8 cellular contexts compared by ENCODE assay signal in the genomic region with DNA sequence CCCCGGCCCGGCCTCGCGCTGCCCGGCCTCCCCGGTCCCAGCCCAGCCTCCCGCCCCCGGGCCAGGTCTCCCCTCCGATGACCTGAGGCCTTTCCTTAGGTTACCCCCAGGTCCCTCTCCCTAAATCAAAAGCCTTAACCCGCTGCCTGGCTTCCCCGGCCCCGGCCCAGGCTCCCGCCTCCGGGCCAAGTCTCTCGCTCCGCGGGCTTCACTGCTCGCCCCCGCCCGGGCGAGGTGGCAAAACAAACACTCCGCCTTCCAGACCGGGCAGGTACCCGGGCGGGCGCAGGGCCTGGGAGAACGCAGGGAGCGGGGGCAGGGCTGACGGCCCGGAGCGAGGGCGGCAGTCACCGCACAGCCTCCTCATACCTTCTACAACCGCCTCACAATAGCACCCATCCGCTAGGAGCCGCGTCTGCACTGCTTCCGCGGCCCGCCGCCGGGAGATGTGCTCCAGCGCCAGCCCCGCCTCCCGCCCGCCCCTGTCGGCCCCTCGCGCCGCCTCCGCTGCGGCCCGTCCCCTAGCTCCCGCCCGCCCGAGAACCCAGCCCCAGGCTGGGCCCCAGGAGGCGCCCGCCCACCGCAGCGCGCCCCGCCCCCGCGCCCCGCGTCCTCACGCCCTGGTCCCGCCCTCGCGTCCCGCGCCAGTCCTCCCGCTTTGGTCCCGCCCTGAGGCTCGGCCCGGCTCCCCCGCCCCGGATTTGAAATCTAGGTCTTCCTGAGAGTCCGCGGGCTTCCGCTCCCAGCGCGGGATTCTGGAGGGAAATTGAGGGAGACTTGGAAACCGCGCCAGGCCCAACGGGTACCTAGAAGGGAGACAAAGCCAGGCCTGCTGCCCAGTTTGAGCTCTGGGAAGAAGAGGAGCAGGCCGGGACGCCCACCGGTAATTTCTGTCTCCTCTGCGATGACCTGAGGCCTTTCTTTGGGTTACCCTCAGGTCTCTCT. TPM values are rescaled to one million over a fixed set of nuclear protein-coding genes. Genes with fewer than 3 reads are reported as not detected.
DNase-seq lines count a peak whose midpoint lies in the region; ATAC-seq and TF ChIP-seq lines count a peak whose summit lies in the region.

A gene (minus strand): TSS at position 422 of the 945 bp plus-strand sequence. CDS start 10,994 bp downstream, outside the sequence.
A gene with protein sequence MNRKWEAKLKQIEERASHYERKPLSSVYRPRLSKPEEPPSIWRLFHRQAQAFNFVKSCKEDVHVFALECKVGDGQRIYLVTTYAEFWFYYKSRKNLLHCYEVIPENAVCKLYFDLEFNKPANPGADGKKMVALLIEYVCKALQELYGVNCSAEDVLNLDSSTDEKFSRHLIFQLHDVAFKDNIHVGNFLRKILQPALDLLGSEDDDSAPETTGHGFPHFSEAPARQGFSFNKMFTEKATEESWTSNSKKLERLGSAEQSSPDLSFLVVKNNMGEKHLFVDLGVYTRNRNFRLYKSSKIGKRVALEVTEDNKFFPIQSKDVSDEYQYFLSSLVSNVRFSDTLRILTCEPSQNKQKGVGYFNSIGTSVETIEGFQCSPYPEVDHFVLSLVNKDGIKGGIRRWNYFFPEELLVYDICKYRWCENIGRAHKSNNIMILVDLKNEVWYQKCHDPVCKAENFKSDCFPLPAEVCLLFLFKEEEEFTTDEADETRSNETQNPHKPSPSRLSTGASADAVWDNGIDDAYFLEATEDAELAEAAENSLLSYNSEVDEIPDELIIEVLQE (plus strand): TSS at position 713 of the 945 bp plus-strand sequence. CDS start 7,403 bp downstream, outside the sequence.

- ATAC-seq in GM19397 (IDR thresholded peaks at IDR 0.05; ENCODE audit: unreplicated experiment) (peak; percentile 91), HG03565 (IDR thresholded peaks at IDR 0.05; ENCODE audit: unreplicated experiment) (peak; percentile 76), right lobe of liver (peak; percentile 89 to 98 (median 93))

- no peaks in the 10 kb centered on the region for H3K9me3 ChIP-seq in right lobe of liver

- no peaks in the 10 kb centered on the region for H3K36me3 ChIP-seq in right lobe of liver

- peak within 1 kb of the TSS; percentile 76 to 90 (median 78) for H3K4me3 ChIP-seq in right lobe of liver

- intact Hi-C loops in right lobe of liver (cut with DNase I): no loop called here

- peaks cover 0 to 42% (median 17%) of the 10 kb centered on the region in 4 donors for H3K4me1 ChIP-seq in right lobe of liver

- H3K27me3 ChIP-seq in right lobe of liver: no peaks in the 10 kb centered on the region

- peak; percentile 13 to 44 (median 22) for TF ChIP-seq CTCF in right lobe of liver (IDR thresholded peaks at IDR 0.05)

- peak within 1 kb of the TSS; percentile 90 to 98 (median 94) for H3K27ac ChIP-seq in right lobe of liver

- WGBS in right lobe of liver (ENCODE audit: insufficient coverage, low coverage, low lambda C conversion rate, missing lambda C conversion rate): 0% methylated on average over 15 of the region's 90 CpGs

- TF ChIP-seq POLR2A in right lobe of liver (IDR thresholded peaks at IDR 0.05): peak; percentile 96

- DNase-seq in CD1c-positive myeloid dendritic cell (ENCODE audit: extremely low spot score) (peak; percentile 96), NCI-H748 treated with DMSO at 0.1 percent for 48 hours (lab: John Stamatoyannopoulos, UW) (peak; percentile 89), dedifferentiated amniotic fluid mesenchymal stem cell (ENCODE audit: extremely low spot score) (peak; percentile 92), right lobe of liver (peak; percentile 99)
- peak; percentile 91 to 92 for DNase-seq in activated CD4-positive, alpha-beta T cell treated with anti-CD3 and anti-CD28 coated beads, Interleukin-2, amount 50 U/mL, for 24 hours (ENCODE audit: low read depth in 1 of 2, low spot score in 1 of 2)
- DNase-seq in stimulated activated CD4-positive, alpha-beta T cell treated with anti-CD3 and anti-CD28 coated beads, Interleukin-4, amount 100 ng/mL, for 24 hours: peak; percentile 93

RNA-seq across cellular contexts. Expression of the first gene that starts in this region (rescaled TPM):
- 10 to 100 TPM in 5 of 6 experiments, 1 to 10 TPM in 1; 9.6 to 19.6 (median 13.2) TPM for total RNA-seq in right lobe of liver

RNA-seq across cellular contexts. Expression of the second gene that starts in this region (rescaled TPM):
- total RNA-seq in right lobe of liver: 1 to 10 TPM; 4.0 to 8.7 (median 5.7) TPM

Comparison
In these comparisons a context has a peak if more than half of its experiments do, and no peak if none do; other contexts are left out.
1. Peak in every context shown above with its lines: DNase-seq, ATAC-seq, H3K4me3 ChIP-seq and H3K27ac ChIP-seq.